Comparison of ENCODE assay signal across 9 cellular contexts in genomic region chr7:100167912-100168323, GRCh38. TPM values are rescaled to one million over a fixed set of nuclear protein-coding genes. Genes with fewer than 3 reads are reported as not detected.
DNase-seq lines count a peak whose midpoint lies in the region; ATAC-seq, FAIRE-seq and TF ChIP-seq lines count a peak whose summit lies in the region.
"Had no signal": no experiment of that assay in that cellular context is flagged by ENCODE, and none has a peak within 500 bp of the region (broad histone marks: within the 10 kb centered on the region; RNA-seq: fewer than 3 reads in every experiment).

No MANE protein-coding gene starts in this region.

- TF ChIP-seq RAD21 in HepG2 (CRISPR knock-in tag; IDR thresholded peaks at IDR 0.05): no peak

- H3K4me3 ChIP-seq in HUES6 (ENCODE audit: low read depth, low read length) (peak overlapping the region; percentile 76), HepG2 (replicated peaks in 1 of 3; ENCODE audit: insufficient read depth in 1 of 3, low read depth in 2 of 3, low read length in 3 of 3) (peak overlapping the region; percentile 26 to 69 (median 31)), upper lobe of left lung (peak overlapping the region in 3 of 4 donors; percentile 37 to 56 (median 50))

- peak overlapping the region; percentile 55; the same call in 1 of the 2 replicates for H3K27ac ChIP-seq in 22Rv1
- no peak overlapping the region for H3K27ac ChIP-seq in HUES6 (ENCODE audit: low read depth, low read length)
- H3K27ac ChIP-seq in HepG2 (ENCODE audit: extremely low read length, insufficient read depth, low read length): no peak overlapping the region
- H3K27ac ChIP-seq in upper lobe of left lung: peak overlapping the region in 3 of 4 donors; percentile 53 to 70 (median 68)

- H3K9me3 ChIP-seq in HUES6 (ENCODE audit: control insufficient read depth, insufficient read depth, low read depth, low read length) (no peaks in the 10 kb centered on the region), HepG2 (ENCODE audit: low read length) (no peaks in the 10 kb centered on the region), upper lobe of left lung (no peaks in the 10 kb centered on the region)

- POLR2A ChIA-PET in HepG2 (lab: Yijun Ruan, JAX): interaction anchor here (1.3 to 2.2 kb wide), 2 partner anchors 9 to 19 kb away, joined by 7 to 10 read pairs; partner anchors contain the start of genes GPC2 and LAMTOR4

- ATAC-seq in HepG2 (no peak), upper lobe of left lung (ENCODE audit: low FRiP score in 2 of 2) (peak; percentile 3 to 54), GM18520 (IDR thresholded peaks at IDR 0.05; ENCODE audit: unreplicated experiment) (no peak)

- H3K9me3 Mint-ChIP-seq in brain: peaks cover 0 to 2% (median 0%) of the 10 kb centered on the region in 5 experiments

- H3K9ac ChIP-seq in HUES6 (ENCODE audit: low read length) (peak overlapping the region; percentile 45), HepG2 (ENCODE audit: insufficient read depth, low read depth, low read length) (peak overlapping the region; percentile 44; the same call in 1 of the 2 replicates)

- intact Hi-C loops in HepG2 (cut with micrococcal nuclease; ENCODE audit: unreplicated experiment): no loop called here

- peak overlapping the region; percentile 77 to 88 (median 85) for H3K4me3 Mint-ChIP-seq in brain

- H3K36me3 Mint-ChIP-seq in brain: peaks cover 4% of the 10 kb centered on the region

- FAIRE-seq in HepG2 (lab: Jason Lieb, UNC): no peak
- FAIRE-seq: endometrium had no signal

- no peaks in the 10 kb centered on the region for H4K20me1 ChIP-seq in HepG2 (ENCODE audit: insufficient read depth, low read length)

- H3K79me2 ChIP-seq in HepG2 (ENCODE audit: insufficient read depth, low read length): no peaks in the 10 kb centered on the region

- peaks cover 38% of the 10 kb centered on the region for H3K4me1 ChIP-seq in HUES6 (ENCODE audit: control insufficient read depth, insufficient read depth, low read length)
- peaks cover 57% of the 10 kb centered on the region for H3K4me1 ChIP-seq in HepG2 (ENCODE audit: insufficient read depth, low read length)
- peaks cover 15 to 33% (median 29%) of the 10 kb centered on the region in 4 donors for H3K4me1 ChIP-seq in upper lobe of left lung

- DNase-seq in HepG2 (ENCODE audit: low spot score) (no peak), upper lobe of left lung (no peak), Ammon's horn (ENCODE audit: low spot score) (no peak)
- no peak for DNase-seq in effector CD8-positive, alpha-beta T cell (lab: John Stamatoyannopoulos, UW)

- 2% methylated on average over 10 of the region's 11 CpGs for WGBS in HepG2 (ENCODE audit: low lambda C conversion rate)
- WGBS in upper lobe of left lung, 2 donors: 4 to 6% methylated on average over 11 of the region's 11 CpGs

- H3K27me3 ChIP-seq in HUES6 (ENCODE audit: control insufficient read depth, insufficient read depth, low read length) (peaks cover 35% of the 10 kb centered on the region), HepG2 (ENCODE audit: control insufficient read depth in 1 of 2, insufficient read depth in 2 of 2, low read length in 2 of 2) (peaks cover 4 to 47% of the 10 kb centered on the region in 2 experiments), upper lobe of left lung (peaks cover 0 to 20% (median 10%) of the 10 kb centered on the region in 4 donors)

- H3K4me1 Mint-ChIP-seq in brain: peaks cover 58% of the 10 kb centered on the region

- TF ChIP-seq CTCF in 22Rv1 (IDR thresholded peaks at IDR 0.05): no peak
- TF ChIP-seq CTCF in brain (conservative IDR thresholded peaks at IDR 0.05): no peak
- no peak for TF ChIP-seq CTCF in HepG2 (CRISPR knock-in tag; IDR thresholded peaks at IDR 0.05)
- no peak for TF ChIP-seq CTCF in upper lobe of left lung (IDR thresholded peaks at IDR 0.05)

- CTCF ChIA-PET in HepG2 (lab: Yijun Ruan, JAX; ENCODE audit: low intra/inter-chr PET ratio, low total read pairs): no interaction called here

- in situ Hi-C loops in HepG2 (cut with HindIII; ENCODE audit: extremely low pct_ligation_motif_present, low pct_unique_long_range_greater_than_20kb): no loop called here

- H3K27me3 Mint-ChIP-seq in brain: peaks cover 14% of the 10 kb centered on the region

- no peak overlapping the region for H2AFZ ChIP-seq in HepG2 (ENCODE audit: low read length)

- no TSS peak for BruUV-seq in HepG2 (replicated peaks; lab: Mats Ljungman, UMichigan)

- H3K4me2 ChIP-seq in HepG2 (ENCODE audit: low read depth, low read length): peak overlapping the region; percentile 93

- TF ChIP-seq POLR2A in HepG2 (IDR thresholded peaks at IDR 0.05; ENCODE audit: insufficient read depth in 1 of 2, low read depth in 2 of 2, low read length in 2 of 2) (no peak), upper lobe of left lung (IDR thresholded peaks at IDR 0.05) (no peak)

- H3K36me3 ChIP-seq in HUES6 (ENCODE audit: control insufficient read depth, insufficient read depth, low read length): no peaks in the 10 kb centered on the region
- no peaks in the 10 kb centered on the region for H3K36me3 ChIP-seq in HepG2 (replicated peaks in 1 of 2; ENCODE audit: control insufficient read depth in 1 of 2, insufficient read depth in 2 of 2, low read length in 2 of 2)
- H3K36me3 ChIP-seq in upper lobe of left lung: no peaks in the 10 kb centered on the region

- H3K27ac Mint-ChIP-seq in brain: peak overlapping the region; percentile 90 to 97 (median 93)

- TF ChIP-seq EP300 in HepG2 (IDR thresholded peaks at IDR 0.05; ENCODE audit: low read depth in 2 of 2, low read length in 2 of 2): no peak
- TF ChIP-seq EP300 in HepG2 (CRISPR knock-in tag; IDR thresholded peaks at IDR 0.05; ENCODE audit: borderline replicate concordance): no peak
- no peak for TF ChIP-seq EP300 in upper lobe of left lung (IDR thresholded peaks at IDR 0.05)

RNA-seq across cellular contexts. Expression of gene GAL3ST4, which starts 0.5 kb away (rescaled TPM):
- 3.9 TPM for polyA plus RNA-seq in brain (ENCODE audit: insufficient read depth, low read depth, low replicate concordance)
- 0.29 TPM in 1 of 2 replicates, not detected in the other for total RNA-seq in HepG2 (2016; rRNA removed; fragmentation: Illumina TruSeq; extraction: Trizol)
- not detected in 2 replicates for total RNA-seq in HepG2 (2016; cell fraction: cytosol; rRNA removed; fragmentation: Illumina TruSeq; extraction: Trizol; ENCODE audit: low read depth)
- 0.07 and 0.13 TPM in 2 replicates for total RNA-seq in HepG2 (2016; cell fraction: insoluble cytoplasmic fraction; rRNA removed; fragmentation: Illumina TruSeq; extraction: Trizol)
- 0.06 and 0.14 TPM in 2 replicates for total RNA-seq in HepG2 (2016; cell fraction: membrane; rRNA removed; fragmentation: Illumina TruSeq; extraction: Trizol)
- 0.28 and 0.34 TPM in 2 replicates for total RNA-seq in HepG2 (2016; cell fraction: nucleus; rRNA removed; fragmentation: Illumina TruSeq; extraction: Trizol)
- 0.41 and 0.73 TPM in 2 replicates for polyA plus RNA-seq in HepG2 (2011; rRNA removed)
- 0.24 and 0.25 TPM in 2 replicates for polyA plus RNA-seq in HepG2 (2011; cell fraction: cytosol; rRNA removed)
- 1.7 and 1.8 TPM in 2 replicates for polyA plus RNA-seq in HepG2 (2011; cell fraction: nucleus; rRNA removed)
- polyA plus RNA-seq in HepG2 (2012): 0.35 and 0.71 TPM in 2 replicates
- polyA plus RNA-seq in HepG2 (2016; cell fraction: cytosol; fragmentation: Illumina TruSeq; extraction: Trizol; ENCODE audit: low read depth): 0.15 TPM in 1 of 2 replicates, not detected in the other
- polyA plus RNA-seq in HepG2 (2016; cell fraction: insoluble cytoplasmic fraction; fragmentation: Illumina TruSeq; extraction: Trizol; ENCODE audit: low read depth): 0.22 and 0.42 TPM in 2 replicates
- 0.13 and 0.14 TPM in 2 replicates for polyA plus RNA-seq in HepG2 (2016; cell fraction: membrane; fragmentation: Illumina TruSeq; extraction: Trizol; ENCODE audit: low read depth)
- 0.70 and 1.3 TPM in 2 replicates for polyA plus RNA-seq in HepG2 (2016; cell fraction: nucleus; fragmentation: Illumina TruSeq; extraction: Trizol; ENCODE audit: insufficient read depth, low read depth)
- 0.58 and 0.64 TPM in 2 replicates for polyA minus RNA-seq in HepG2 (2011; rRNA and poly(A)+ RNA removed; ENCODE audit: low replicate concordance)
- not detected in 2 replicates for polyA minus RNA-seq in HepG2 (2011; cell fraction: cytosol; rRNA and poly(A)+ RNA removed)
- 0.25 and 0.26 TPM in 2 replicates for polyA minus RNA-seq in HepG2 (2011; cell fraction: nucleus; rRNA and poly(A)+ RNA removed)
- 10 to 100 TPM in 1 of 6 donors, 1 to 10 TPM in 4, not detected in 1; 2.4 to 11.5 (median 5.2) TPM for total RNA-seq in upper lobe of left lung

RNA-seq across cellular contexts. Expression of gene GPC2, which starts 9.3 kb away (rescaled TPM):
- polyA plus RNA-seq in brain (ENCODE audit: insufficient read depth, low read depth, low replicate concordance) (38.8 TPM), HepG2 (2011; rRNA removed) (0.76 and 0.78 TPM in 2 replicates)
- total RNA-seq in HepG2 (2016; rRNA removed; fragmentation: Illumina TruSeq; extraction: Trizol) (0.10 and 0.64 TPM in 2 replicates), upper lobe of left lung (10 to 100 TPM in 1 of 6 donors, 1 to 10 TPM in 2, under 1 TPM in 3; 0.20 to 25.1 (median 0.96) TPM)
- 0.35 TPM in 1 of 2 replicates, not detected in the other for total RNA-seq in HepG2 (2016; cell fraction: cytosol; rRNA removed; fragmentation: Illumina TruSeq; extraction: Trizol; ENCODE audit: low read depth)
- 1.0 TPM in 1 of 2 replicates, not detected in the other for total RNA-seq in HepG2 (2016; cell fraction: insoluble cytoplasmic fraction; rRNA removed; fragmentation: Illumina TruSeq; extraction: Trizol)
- total RNA-seq in HepG2 (2016; cell fraction: membrane; rRNA removed; fragmentation: Illumina TruSeq; extraction: Trizol): 0.12 and 0.14 TPM in 2 replicates
- 2.1 and 2.7 TPM in 2 replicates for total RNA-seq in HepG2 (2016; cell fraction: nucleus; rRNA removed; fragmentation: Illumina TruSeq; extraction: Trizol)
- 0.46 and 0.51 TPM in 2 replicates for polyA plus RNA-seq in HepG2 (2011; cell fraction: cytosol; rRNA removed)
- 6.6 and 8.4 TPM in 2 replicates for polyA plus RNA-seq in HepG2 (2011; cell fraction: nucleus; rRNA removed)
- polyA plus RNA-seq in HepG2 (2012): 0.68 and 1.2 TPM in 2 replicates
- polyA plus RNA-seq in HepG2 (2016; cell fraction: cytosol; fragmentation: Illumina TruSeq; extraction: Trizol; ENCODE audit: low read depth): 0.05 TPM in 1 of 2 replicates, not detected in the other
- polyA plus RNA-seq in HepG2 (2016; cell fraction: insoluble cytoplasmic fraction; fragmentation: Illumina TruSeq; extraction: Trizol; ENCODE audit: low read depth): 0.38 and 0.47 TPM in 2 replicates
- 0.07 TPM in 1 of 2 replicates, not detected in the other for polyA plus RNA-seq in HepG2 (2016; cell fraction: membrane; fragmentation: Illumina TruSeq; extraction: Trizol; ENCODE audit: low read depth)
- 3.9 and 4.1 TPM in 2 replicates for polyA plus RNA-seq in HepG2 (2016; cell fraction: nucleus; fragmentation: Illumina TruSeq; extraction: Trizol; ENCODE audit: insufficient read depth, low read depth)
- polyA minus RNA-seq in HepG2 (2011; rRNA and poly(A)+ RNA removed; ENCODE audit: low replicate concordance): 0.94 and 1.2 TPM in 2 replicates
- polyA minus RNA-seq in HepG2 (2011; cell fraction: cytosol; rRNA and poly(A)+ RNA removed): 0.49 TPM in 1 of 2 replicates, not detected in the other
- 0.90 and 3.9 TPM in 2 replicates for polyA minus RNA-seq in HepG2 (2011; cell fraction: nucleus; rRNA and poly(A)+ RNA removed)

RNA-seq across cellular contexts. Expression of gene TRAPPC14, which starts 9.4 kb away (rescaled TPM):
- polyA plus RNA-seq in brain (ENCODE audit: insufficient read depth, low read depth, low replicate concordance) (12.2 TPM), HepG2 (2011; rRNA removed) (4.7 and 7.0 TPM in 2 replicates)
- total RNA-seq in HepG2 (2016; rRNA removed; fragmentation: Illumina TruSeq; extraction: Trizol) (2.0 and 9.6 TPM in 2 replicates), upper lobe of left lung (100 to 1,000 TPM in 1 of 6 donors, 10 to 100 TPM in 5; 12.6 to 108 (median 25.3) TPM)
- total RNA-seq in HepG2 (2016; cell fraction: cytosol; rRNA removed; fragmentation: Illumina TruSeq; extraction: Trizol; ENCODE audit: low read depth): 1.5 and 1.8 TPM in 2 replicates
- total RNA-seq in HepG2 (2016; cell fraction: insoluble cytoplasmic fraction; rRNA removed; fragmentation: Illumina TruSeq; extraction: Trizol): 2.3 and 9.9 TPM in 2 replicates
- total RNA-seq in HepG2 (2016; cell fraction: membrane; rRNA removed; fragmentation: Illumina TruSeq; extraction: Trizol): 3.1 and 3.3 TPM in 2 replicates
- total RNA-seq in HepG2 (2016; cell fraction: nucleus; rRNA removed; fragmentation: Illumina TruSeq; extraction: Trizol): 15.6 and 20.8 TPM in 2 replicates
- 1.6 and 1.7 TPM in 2 replicates for polyA plus RNA-seq in HepG2 (2011; cell fraction: cytosol; rRNA removed)
- 46.2 and 74.5 TPM in 2 replicates for polyA plus RNA-seq in HepG2 (2011; cell fraction: nucleus; rRNA removed)
- polyA plus RNA-seq in HepG2 (2012): 7.0 and 9.8 TPM in 2 replicates
- 1.8 TPM in 2 replicates for polyA plus RNA-seq in HepG2 (2016; cell fraction: cytosol; fragmentation: Illumina TruSeq; extraction: Trizol; ENCODE audit: low read depth)
- polyA plus RNA-seq in HepG2 (2016; cell fraction: insoluble cytoplasmic fraction; fragmentation: Illumina TruSeq; extraction: Trizol; ENCODE audit: low read depth): 3.5 and 4.4 TPM in 2 replicates
- polyA plus RNA-seq in HepG2 (2016; cell fraction: membrane; fragmentation: Illumina TruSeq; extraction: Trizol; ENCODE audit: low read depth): 3.1 TPM in 2 replicates
- polyA plus RNA-seq in HepG2 (2016; cell fraction: nucleus; fragmentation: Illumina TruSeq; extraction: Trizol; ENCODE audit: insufficient read depth, low read depth): 51.8 and 52.2 TPM in 2 replicates
- 10.0 and 12.3 TPM in 2 replicates for polyA minus RNA-seq in HepG2 (2011; rRNA and poly(A)+ RNA removed; ENCODE audit: low replicate concordance)
- 1.5 and 2.7 TPM in 2 replicates for polyA minus RNA-seq in HepG2 (2011; cell fraction: cytosol; rRNA and poly(A)+ RNA removed)
- polyA minus RNA-seq in HepG2 (2011; cell fraction: nucleus; rRNA and poly(A)+ RNA removed): 15.2 and 18.6 TPM in 2 replicates

RNA-seq across cellular contexts. Expression of gene STAG3, which starts 9.8 kb away (rescaled TPM):
- polyA plus RNA-seq in brain (ENCODE audit: insufficient read depth, low read depth, low replicate concordance) (8.9 TPM), HepG2 (2011; rRNA removed) (0.09 and 0.12 TPM in 2 replicates)
- total RNA-seq in HepG2 (2016; rRNA removed; fragmentation: Illumina TruSeq; extraction: Trizol) (0.22 and 0.33 TPM in 2 replicates), upper lobe of left lung (1 to 10 TPM in 5 of 6 donors, not detected in 1; 1.5 to 5.2 (median 2.8) TPM)
- not detected in 2 replicates for total RNA-seq in HepG2 (2016; cell fraction: cytosol; rRNA removed; fragmentation: Illumina TruSeq; extraction: Trizol; ENCODE audit: low read depth)
- total RNA-seq in HepG2 (2016; cell fraction: insoluble cytoplasmic fraction; rRNA removed; fragmentation: Illumina TruSeq; extraction: Trizol): 0.15 and 0.43 TPM in 2 replicates
- total RNA-seq in HepG2 (2016; cell fraction: membrane; rRNA removed; fragmentation: Illumina TruSeq; extraction: Trizol): 0.10 TPM in 1 of 2 replicates, not detected in the other
- 1.1 and 1.7 TPM in 2 replicates for total RNA-seq in HepG2 (2016; cell fraction: nucleus; rRNA removed; fragmentation: Illumina TruSeq; extraction: Trizol)
- polyA plus RNA-seq in HepG2 (2011; cell fraction: cytosol; rRNA removed): 0.05 and 0.08 TPM in 2 replicates
- polyA plus RNA-seq in HepG2 (2011; cell fraction: nucleus; rRNA removed): 0.80 and 1.3 TPM in 2 replicates
- polyA plus RNA-seq in HepG2 (2012): 2.9 and 4.8 TPM in 2 replicates
- polyA plus RNA-seq in HepG2 (2016; cell fraction: cytosol; fragmentation: Illumina TruSeq; extraction: Trizol; ENCODE audit: low read depth): not detected in 2 replicates
- polyA plus RNA-seq in HepG2 (2016; cell fraction: insoluble cytoplasmic fraction; fragmentation: Illumina TruSeq; extraction: Trizol; ENCODE audit: low read depth): not detected in 2 replicates
- not detected in 2 replicates for polyA plus RNA-seq in HepG2 (2016; cell fraction: membrane; fragmentation: Illumina TruSeq; extraction: Trizol; ENCODE audit: low read depth)
- polyA plus RNA-seq in HepG2 (2016; cell fraction: nucleus; fragmentation: Illumina TruSeq; extraction: Trizol; ENCODE audit: insufficient read depth, low read depth): 0.81 and 0.92 TPM in 2 replicates
- polyA minus RNA-seq in HepG2 (2011; rRNA and poly(A)+ RNA removed; ENCODE audit: low replicate concordance): 0.06 and 1.5 TPM in 2 replicates
- not detected in 2 replicates for polyA minus RNA-seq in HepG2 (2011; cell fraction: cytosol; rRNA and poly(A)+ RNA removed)
- polyA minus RNA-seq in HepG2 (2011; cell fraction: nucleus; rRNA and poly(A)+ RNA removed): 0.52 and 0.62 TPM in 2 replicates

RNA-seq across cellular contexts. Expression of gene LAMTOR4, which starts 19.2 kb away (rescaled TPM):
- polyA plus RNA-seq in brain (ENCODE audit: insufficient read depth, low read depth, low replicate concordance) (215 TPM), HepG2 (2011; rRNA removed) (111 and 118 TPM in 2 replicates)
- total RNA-seq in HepG2 (2016; rRNA removed; fragmentation: Illumina TruSeq; extraction: Trizol) (115 and 120 TPM in 2 replicates), upper lobe of left lung (100 to 1,000 TPM; 111 to 223 (median 148) TPM)
- 39.3 and 64.2 TPM in 2 replicates for total RNA-seq in HepG2 (2016; cell fraction: cytosol; rRNA removed; fragmentation: Illumina TruSeq; extraction: Trizol; ENCODE audit: low read depth)
- total RNA-seq in HepG2 (2016; cell fraction: insoluble cytoplasmic fraction; rRNA removed; fragmentation: Illumina TruSeq; extraction: Trizol): 113 and 130 TPM in 2 replicates
- 64.6 and 78.5 TPM in 2 replicates for total RNA-seq in HepG2 (2016; cell fraction: membrane; rRNA removed; fragmentation: Illumina TruSeq; extraction: Trizol)
- 43.3 and 51.5 TPM in 2 replicates for total RNA-seq in HepG2 (2016; cell fraction: nucleus; rRNA removed; fragmentation: Illumina TruSeq; extraction: Trizol)
- 170 and 243 TPM in 2 replicates for polyA plus RNA-seq in HepG2 (2011; cell fraction: cytosol; rRNA removed)
- polyA plus RNA-seq in HepG2 (2011; cell fraction: nucleus; rRNA removed): 155 and 156 TPM in 2 replicates
- polyA plus RNA-seq in HepG2 (2012): 58.9 and 63.9 TPM in 2 replicates
- 44.3 and 58.0 TPM in 2 replicates for polyA plus RNA-seq in HepG2 (2016; cell fraction: cytosol; fragmentation: Illumina TruSeq; extraction: Trizol; ENCODE audit: low read depth)
- polyA plus RNA-seq in HepG2 (2016; cell fraction: insoluble cytoplasmic fraction; fragmentation: Illumina TruSeq; extraction: Trizol; ENCODE audit: low read depth): 97.2 and 108 TPM in 2 replicates
- polyA plus RNA-seq in HepG2 (2016; cell fraction: membrane; fragmentation: Illumina TruSeq; extraction: Trizol; ENCODE audit: low read depth): 53.6 and 55.9 TPM in 2 replicates
- polyA plus RNA-seq in HepG2 (2016; cell fraction: nucleus; fragmentation: Illumina TruSeq; extraction: Trizol; ENCODE audit: insufficient read depth, low read depth): 100 and 103 TPM in 2 replicates
- polyA minus RNA-seq in HepG2 (2011; rRNA and poly(A)+ RNA removed; ENCODE audit: low replicate concordance): 38.7 and 82.7 TPM in 2 replicates
- polyA minus RNA-seq in HepG2 (2011; cell fraction: cytosol; rRNA and poly(A)+ RNA removed): 11.4 and 11.6 TPM in 2 replicates
- polyA minus RNA-seq in HepG2 (2011; cell fraction: nucleus; rRNA and poly(A)+ RNA removed): 13.3 and 15.4 TPM in 2 replicates

Comparison
In these comparisons a context has a peak if more than half of its experiments do, and no peak if none do; other contexts are left out.
1. H3K27ac ChIP-seq: peak in 22Rv1 (single experiment) and upper lobe of left lung (3 of 4); none in HUES6 (single experiment) and HepG2 (single experiment).
2. ATAC-seq: peak in upper lobe of left lung (2 of 2); none in HepG2 (single experiment) and GM18520 (single experiment).
3. Peak in every context shown above with its lines, with median percentiles within 50 percentile points of each other: H3K4me3 ChIP-seq.